Comparison of ENCODE assay signal across 8 cellular contexts in the genomic region with DNA sequence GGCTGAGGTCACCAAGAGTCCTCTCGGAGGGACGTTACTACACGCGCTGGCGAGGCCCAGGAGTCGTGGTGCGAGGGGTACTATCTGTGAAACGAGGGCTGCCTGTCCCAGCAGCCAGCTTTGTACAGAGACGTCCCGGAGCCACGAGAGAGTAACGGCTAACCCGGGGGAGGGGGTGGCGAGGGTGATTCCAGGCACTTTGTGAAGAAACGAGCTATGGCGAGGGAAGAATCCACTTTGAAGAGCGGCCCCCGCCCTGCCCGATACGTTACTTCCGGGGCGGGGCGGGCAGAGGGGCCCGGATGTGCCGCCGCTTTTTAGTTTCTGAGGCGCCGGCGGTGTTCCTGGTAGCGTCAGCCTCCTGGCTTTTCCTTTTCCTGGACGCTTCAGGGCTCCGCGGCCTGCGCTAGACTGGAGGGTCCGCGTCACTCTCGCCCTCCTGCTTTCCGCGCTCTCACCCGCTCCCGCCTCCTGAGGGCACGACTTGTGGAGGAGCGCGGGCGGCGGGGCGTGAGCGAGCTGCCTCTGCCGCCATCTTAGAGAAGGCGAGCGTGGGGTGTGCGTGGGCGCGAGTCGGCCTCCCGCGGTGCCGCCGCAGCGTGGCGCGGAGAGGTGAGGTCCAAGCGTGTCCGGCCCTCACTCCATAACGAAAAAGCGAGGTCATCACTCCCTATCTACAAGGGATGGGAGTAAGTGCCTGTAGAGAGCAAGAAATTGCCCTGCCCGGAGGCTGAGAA. TPM values are rescaled to one million over a fixed set of nuclear protein-coding genes. Genes with fewer than 3 reads are reported as not detected.
A peak's percentile ranks its signal among the peaks of the same experiment; 100 is the strongest.
DNase-seq lines count a peak whose midpoint lies in the region; ATAC-seq, FAIRE-seq and TF ChIP-seq lines count a peak whose summit lies in the region.

No MANE protein-coding gene starts in this region.

- H3K4me3 ChIP-seq in keratinocyte (ENCODE audit: control insufficient read depth in 2 of 3, extremely low read depth in 1 of 3, insufficient read depth in 2 of 3, low read depth in 1 of 3, low read length in 3 of 3): peak overlapping the region; percentile 92 to 97 (median 95)

- H4K20me1 ChIP-seq in keratinocyte (ENCODE audit: control insufficient read depth, extremely low read depth, insufficient read depth, low read length): no peaks in the 10 kb centered on the region

- no peaks in the 10 kb centered on the region for H3K9me1 ChIP-seq in keratinocyte (ENCODE audit: control insufficient read depth, extremely low read depth, insufficient read depth, low read length)

- H3K4me2 ChIP-seq in keratinocyte (ENCODE audit: control insufficient read depth, extremely low read depth, insufficient read depth, low read depth, low read length): peak overlapping the region; percentile 97

- H3K9ac ChIP-seq in keratinocyte (ENCODE audit: control insufficient read depth, extremely low read depth, insufficient read depth, low read length): peak overlapping the region; percentile 100

- no peaks in the 10 kb centered on the region for H3K27me3 ChIP-seq in keratinocyte (ENCODE audit: control insufficient read depth, extremely low read depth, insufficient read depth, low read length)

- H3K4me1 ChIP-seq in keratinocyte (ENCODE audit: control insufficient read depth, extremely low read depth, insufficient read depth, low read length): peaks cover 14% of the 10 kb centered on the region

- no peaks in the 10 kb centered on the region for H3K36me3 ChIP-seq in keratinocyte (ENCODE audit: control insufficient read depth in 2 of 2, extremely low read depth in 1 of 2, insufficient read depth in 2 of 2, low read length in 2 of 2)

- DNase-seq in AG08396 (ENCODE audit: low spot score) (peak; percentile 87), NCI-H2196 (lab: John Stamatoyannopoulos, UW; ENCODE audit: unreplicated experiment) (peak; percentile 98), caudate nucleus (lab: John Stamatoyannopoulos, UW) (peak; percentile 49 to 93 (median 83)), keratinocyte (ENCODE audit: low read depth, low spot score) (peak; percentile 15)
- peak; percentile 82 to 88 (median 84) for DNase-seq in activated CD4-positive, CD25-positive, alpha-beta regulatory T cell (lab: John Stamatoyannopoulos, UW)
- peak; percentile 86 for DNase-seq in stimulated activated CD4-positive, alpha-beta T cell treated with anti-CD3 and anti-CD28 coated beads, Interleukin-12 subunit alpha, Interleukin-12 subunit beta, amount 100 ng/mL, for 4 hours

- H3K9me3 ChIP-seq in keratinocyte (ENCODE audit: control insufficient read depth, low read depth, low read length): no peaks in the 10 kb centered on the region

- FAIRE-seq in keratinocyte (lab: Jason Lieb, UNC): no peak

- no peak for TF ChIP-seq CTCF in keratinocyte (optimal IDR thresholded peaks at IDR 0.05 in 1 of 3, IDR thresholded peaks at IDR 0.05 in 1 of 3, conservative IDR thresholded peaks at IDR 0.05 in 1 of 3; ENCODE audit: extremely low read depth in 1 of 3, insufficient read depth in 2 of 3, low read length in 3 of 3)

- H3K27ac ChIP-seq in caudate nucleus (ENCODE audit: low read depth, low read length) (peak overlapping the region; percentile 100), keratinocyte (ENCODE audit: control insufficient read depth, insufficient read depth, low read length) (peak overlapping the region; percentile 100)

- dilution Hi-C loops in keratinocyte (cut with MboI; ENCODE audit: extremely low pct_ligation_motif_present, low sequenced_read_pairs): no loop called here

- peak overlapping the region; percentile 96 for H2AFZ ChIP-seq in keratinocyte (ENCODE audit: control insufficient read depth, low read length)

- ATAC-seq in GM18907 (IDR thresholded peaks at IDR 0.05; ENCODE audit: unreplicated experiment): peak; percentile 71
- ATAC-seq in HG03139 (IDR thresholded peaks at IDR 0.05; ENCODE audit: unreplicated experiment): peak; percentile 50

- peaks cover 24% of the 10 kb centered on the region for H3K79me2 ChIP-seq in keratinocyte (ENCODE audit: control insufficient read depth, insufficient read depth, low read length)

RNA-seq across cellular contexts. Expression of a gene that starts 0.5 kb away (rescaled TPM):
- 1.2 to 2.5 TPM (median 1.8 TPM) in 3 replicates for polyA plus RNA-seq in keratinocyte
- polyA plus RNA-seq in keratinocyte (2011; ENCODE audit: low read depth): 1.00 TPM
- polyA plus RNA-seq in keratinocyte (2011; cell fraction: cytosol; rRNA removed): 0.70 and 1.3 TPM in 2 replicates
- 2.3 and 2.5 TPM in 2 replicates for polyA plus RNA-seq in keratinocyte (2011; cell fraction: nucleus; rRNA removed)
- 0.66 and 0.95 TPM in 2 replicates for polyA plus RNA-seq in keratinocyte (2012; ENCODE audit: low replicate concordance)
- polyA minus RNA-seq in keratinocyte: 19.0 to 22.5 TPM (median 20.3 TPM) in 3 replicates
- polyA minus RNA-seq in keratinocyte (2011; cell fraction: cytosol; rRNA and poly(A)+ RNA removed): 1.5 TPM
- 6.8 and 10.5 TPM in 2 replicates for polyA minus RNA-seq in keratinocyte (2011; cell fraction: nucleus; rRNA and poly(A)+ RNA removed)

Comparison
In these comparisons a context has a peak if more than half of its experiments do, and no peak if none do; other contexts are left out.
1. Peak in every context shown above with its lines: DNase-seq, ATAC-seq, H3K4me3 ChIP-seq and H3K27ac ChIP-seq.
2. DNase-seq: peak in every context shown above with its lines; median percentile 98 in NCI-H2196; 87 in AG08396; 86 in stimulated activated CD4-positive, alpha-beta T cell treated with anti-CD3 and anti-CD28 coated beads, Interleukin-12 subunit alpha, Interleukin-12 subunit beta, amount 100 ng/mL, for 4 hours; 84 in activated CD4-positive, CD25-positive, alpha-beta regulatory T cell; 83 in caudate nucleus; 15 in keratinocyte.